Comparison of ENCODE assay signal across 32 cellular contexts in the genomic region with DNA sequence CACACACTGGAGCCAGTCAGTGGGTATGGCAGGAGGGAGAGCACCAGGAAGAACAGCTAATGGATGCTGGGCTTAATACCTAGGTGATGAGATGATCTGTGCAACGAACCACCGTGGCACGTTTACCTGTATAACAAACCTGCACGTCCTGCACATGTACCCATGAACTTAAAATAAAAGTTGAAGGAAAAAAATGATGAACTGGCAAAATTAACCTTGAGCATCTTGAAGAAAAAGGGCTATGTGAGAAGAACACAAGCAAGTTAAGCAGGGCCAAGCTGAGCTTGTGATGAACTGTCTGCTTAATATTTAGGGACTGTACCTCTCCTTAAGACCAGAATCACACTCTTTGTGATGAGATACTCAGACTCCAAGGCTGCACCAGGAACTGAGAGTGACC.
"Had no signal": no experiment of that assay in that cellular context is flagged by ENCODE, and none has a peak within 500 bp of the region (broad histone marks: within the 10 kb centered on the region; RNA-seq: fewer than 3 reads in every experiment).

No MANE protein-coding gene starts in this region.

- H3K4me3 ChIP-seq: adrenal gland, ascending aorta, body of pancreas, breast epithelium, cardiac muscle cell had no signal

- DNase-seq: activated effector memory CD4-positive, alpha-beta T cell treated with anti-CD3 and anti-CD28 coated beads, Interleukin-2, amount 50 U/mL, for 16 hours; activated effector memory CD4-positive, alpha-beta T cell treated with Interleukin-2 at 50 U/mL for 16 hours; activated gamma-delta T cell; activated gamma-delta T cell treated with Interleukin-2 at 50 U/mL for 16 hours; activated naive CD4-positive, alpha-beta T cell; activated naive CD4-positive, alpha-beta T cell treated with anti-CD3 and anti-CD28 coated beads for 36 hours; activated naive CD4-positive, alpha-beta T cell treated with anti-CD3 and anti-CD28 coated beads, Interleukin-2, amount 10 ng/mL, durations not matched to agents 7 days and 5 days; activated naive CD4-positive, alpha-beta T cell treated with anti-CD3 and anti-CD28 coated beads, Interleukin-2, amount 50 U/mL, for 16 hours; activated naive CD4-positive, alpha-beta T cell treated with Interleukin-2 at 50 U/mL for 16 hours; activated naive CD8-positive, alpha-beta T cell treated with anti-CD3 and anti-CD28 coated beads for 36 hours; activated naive CD8-positive, alpha-beta T cell treated with anti-CD3 and anti-CD28 coated beads, Interleukin-2, amount 10 ng/mL, durations not matched to agents 7 days and 5 days; activated naive CD8-positive, alpha-beta T cell treated with anti-CD3 and anti-CD28 coated beads, Interleukin-2, amount 50 U/mL, for 24 hours; activated T-cell treated with anti-CD3 and anti-CD28 coated beads, Interleukin-2, amount 50 U/mL, for 24 hours; activated T-cell treated with anti-CD3 and anti-CD28 coated beads, Interleukin-2, amount 50 U/mL, for 4 hours; activated T-cell treated with anti-CD3 and anti-CD28 coated beads, Interleukin-2, amount 50 U/mL, for 48 hours; activated T-cell treated with anti-CD3 and anti-CD28 coated beads, Interleukin-2, amount 50 U/mL, for 72 hours; adrenal gland; amniotic stem cell; amygdala; anterior cingulate cortex; aorta; body of pancreas; brain microvascular endothelial cell; caudate nucleus; central memory CD4-positive, alpha-beta T cell; cerebellar nuclear complex had no signal

- H3K27ac ChIP-seq: adrenal gland, ascending aorta, body of pancreas, brain microvascular endothelial cell, breast epithelium, cardiac muscle cell had no signal

- H3K4me1 ChIP-seq: adrenal gland, ascending aorta, body of pancreas, breast epithelium had no signal

- ATAC-seq: activated naive CD4-positive, alpha-beta T cell treated with anti-CD3 and anti-CD28 coated beads, Interleukin-2, amount 50 U/mL, for 72 hours; activated naive CD8-positive, alpha-beta T cell treated with anti-CD3 and anti-CD28 coated beads, Interleukin-2, amount 50 U/mL, for 24 hours; activated T-cell treated with anti-CD3 and anti-CD28 coated beads, Interleukin-2, amount 50 U/mL, for 4 hours; activated T-cell treated with anti-CD3 and anti-CD28 coated beads, Interleukin-2, amount 50 U/mL, for 72 hours; activated T-helper 17 cell treated with anti-CD3 and anti-CD28 coated beads, Interleukin-2, amount 50 U/mL, for 72 hours; body of pancreas had no signal

- H3K27me3 ChIP-seq: adrenal gland, ascending aorta, body of pancreas, brain microvascular endothelial cell, breast epithelium, cardiac muscle cell had no signal

- H3K36me3 ChIP-seq: adrenal gland, ascending aorta, brain microvascular endothelial cell, breast epithelium, cardiac muscle cell had no signal

- FAIRE-seq: astrocyte had no signal

- H3K9me3 ChIP-seq: adrenal gland, body of pancreas had no signal
